Comparison of ENCODE assay signal across 1 cellular context in the genomic region with DNA sequence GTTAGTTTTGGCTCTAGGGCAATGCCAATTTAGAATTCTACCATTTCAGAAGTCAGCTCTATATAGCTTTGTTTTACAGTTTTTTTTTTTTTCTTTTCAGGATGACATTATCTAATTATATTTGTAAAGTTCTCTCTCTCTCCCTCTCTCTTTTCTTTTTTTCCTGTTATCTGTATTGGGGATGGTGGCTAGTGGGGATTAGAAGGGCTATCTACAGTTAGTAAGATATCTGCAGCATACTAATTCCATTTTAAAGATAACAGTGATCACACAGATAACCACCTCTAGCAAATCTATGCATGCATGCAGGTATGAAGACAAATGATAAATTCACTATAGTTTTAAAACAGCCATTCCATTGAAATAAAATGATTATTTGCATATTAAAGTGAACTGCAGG.
TF ChIP-seq lines count a peak whose summit lies in the region.

No MANE protein-coding gene starts in this region.

TF ChIP-seq in SK-N-SH treated with all-trans-retinoic acid at 6 μM for 48 hours, 23 proteins besides CTCF, POLR2A, EP300 and RAD21 (continued from another document):
- TF ChIP-seq, protein P1, sequence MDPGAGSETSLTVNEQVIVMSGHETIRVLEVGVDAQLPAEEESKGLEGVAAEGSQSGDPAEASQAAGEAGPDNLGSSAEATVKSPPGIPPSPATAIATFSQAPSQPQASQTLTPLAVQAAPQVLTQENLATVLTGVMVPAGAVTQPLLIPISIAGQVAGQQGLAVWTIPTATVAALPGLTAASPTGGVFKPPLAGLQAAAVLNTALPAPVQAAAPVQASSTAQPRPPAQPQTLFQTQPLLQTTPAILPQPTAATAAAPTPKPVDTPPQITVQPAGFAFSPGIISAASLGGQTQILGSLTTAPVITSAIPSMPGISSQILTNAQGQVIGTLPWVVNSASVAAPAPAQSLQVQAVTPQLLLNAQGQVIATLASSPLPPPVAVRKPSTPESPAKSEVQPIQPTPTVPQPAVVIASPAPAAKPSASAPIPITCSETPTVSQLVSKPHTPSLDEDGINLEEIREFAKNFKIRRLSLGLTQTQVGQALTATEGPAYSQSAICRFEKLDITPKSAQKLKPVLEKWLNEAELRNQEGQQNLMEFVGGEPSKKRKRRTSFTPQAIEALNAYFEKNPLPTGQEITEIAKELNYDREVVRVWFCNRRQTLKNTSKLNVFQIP (CRISPR knock-in tag; IDR thresholded peaks at IDR 0.05; ENCODE audit: borderline replicate concordance, low read depth): no peak
- TF ChIP-seq OSR1 (CRISPR knock-in tag; IDR thresholded peaks at IDR 0.05) (no peak), CSDC2 (CRISPR knock-in tag; IDR thresholded peaks at IDR 0.05) (no peak)
